Comparison of ENCODE assay signal across 1 cellular context in the genomic region with DNA sequence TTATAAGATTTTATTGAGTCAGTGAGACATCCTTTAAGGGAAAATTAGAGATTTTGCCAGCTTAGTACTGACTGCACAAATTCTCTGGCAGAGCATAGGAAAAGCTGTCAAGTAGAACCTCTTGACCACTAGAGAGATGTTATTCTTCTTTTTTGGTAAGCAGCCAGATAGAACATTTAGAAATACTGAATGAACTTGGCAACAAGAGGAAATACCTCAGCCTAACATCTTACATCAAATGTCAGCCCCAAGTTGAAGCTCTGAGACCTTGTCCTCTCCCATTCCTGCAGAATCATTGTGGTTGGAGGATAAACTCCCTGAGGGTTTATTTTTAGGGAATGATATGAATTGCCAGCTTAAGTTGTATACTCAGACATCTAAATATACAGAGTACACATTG.
TF ChIP-seq lines count a peak whose summit lies in the region.

No MANE protein-coding gene starts in this region.

TF ChIP-seq in GM23338, 12 proteins besides CTCF, POLR2A, EP300 and RAD21 (continued from another document):
- TF ChIP-seq, protein P1, sequence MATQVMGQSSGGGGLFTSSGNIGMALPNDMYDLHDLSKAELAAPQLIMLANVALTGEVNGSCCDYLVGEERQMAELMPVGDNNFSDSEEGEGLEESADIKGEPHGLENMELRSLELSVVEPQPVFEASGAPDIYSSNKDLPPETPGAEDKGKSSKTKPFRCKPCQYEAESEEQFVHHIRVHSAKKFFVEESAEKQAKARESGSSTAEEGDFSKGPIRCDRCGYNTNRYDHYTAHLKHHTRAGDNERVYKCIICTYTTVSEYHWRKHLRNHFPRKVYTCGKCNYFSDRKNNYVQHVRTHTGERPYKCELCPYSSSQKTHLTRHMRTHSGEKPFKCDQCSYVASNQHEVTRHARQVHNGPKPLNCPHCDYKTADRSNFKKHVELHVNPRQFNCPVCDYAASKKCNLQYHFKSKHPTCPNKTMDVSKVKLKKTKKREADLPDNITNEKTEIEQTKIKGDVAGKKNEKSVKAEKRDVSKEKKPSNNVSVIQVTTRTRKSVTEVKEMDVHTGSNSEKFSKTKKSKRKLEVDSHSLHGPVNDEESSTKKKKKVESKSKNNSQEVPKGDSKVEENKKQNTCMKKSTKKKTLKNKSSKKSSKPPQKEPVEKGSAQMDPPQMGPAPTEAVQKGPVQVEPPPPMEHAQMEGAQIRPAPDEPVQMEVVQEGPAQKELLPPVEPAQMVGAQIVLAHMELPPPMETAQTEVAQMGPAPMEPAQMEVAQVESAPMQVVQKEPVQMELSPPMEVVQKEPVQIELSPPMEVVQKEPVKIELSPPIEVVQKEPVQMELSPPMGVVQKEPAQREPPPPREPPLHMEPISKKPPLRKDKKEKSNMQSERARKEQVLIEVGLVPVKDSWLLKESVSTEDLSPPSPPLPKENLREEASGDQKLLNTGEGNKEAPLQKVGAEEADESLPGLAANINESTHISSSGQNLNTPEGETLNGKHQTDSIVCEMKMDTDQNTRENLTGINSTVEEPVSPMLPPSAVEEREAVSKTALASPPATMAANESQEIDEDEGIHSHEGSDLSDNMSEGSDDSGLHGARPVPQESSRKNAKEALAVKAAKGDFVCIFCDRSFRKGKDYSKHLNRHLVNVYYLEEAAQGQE (IDR thresholded peaks at IDR 0.05; ENCODE audit: unreplicated experiment), result no peak
- TF ChIP-seq NANOG (IDR thresholded peaks at IDR 0.05; ENCODE audit: borderline replicate concordance) (no peak), EZH2 (IDR thresholded peaks at IDR 0.05; ENCODE audit: low read depth, unreplicated experiment) (no peak), ZNF114 (CRISPR knock-in tag; IDR thresholded peaks at IDR 0.05) (no peak), POLR2AphosphoS5 (IDR thresholded peaks at IDR 0.05; ENCODE audit: low read depth) (no peak), EZH2phosphoT487 (IDR thresholded peaks at IDR 0.05; ENCODE audit: unreplicated experiment) (no peak), JUNB (IDR thresholded peaks at IDR 0.05; ENCODE audit: unreplicated experiment) (no peak)
- TF ChIP-seq, protein P2, sequence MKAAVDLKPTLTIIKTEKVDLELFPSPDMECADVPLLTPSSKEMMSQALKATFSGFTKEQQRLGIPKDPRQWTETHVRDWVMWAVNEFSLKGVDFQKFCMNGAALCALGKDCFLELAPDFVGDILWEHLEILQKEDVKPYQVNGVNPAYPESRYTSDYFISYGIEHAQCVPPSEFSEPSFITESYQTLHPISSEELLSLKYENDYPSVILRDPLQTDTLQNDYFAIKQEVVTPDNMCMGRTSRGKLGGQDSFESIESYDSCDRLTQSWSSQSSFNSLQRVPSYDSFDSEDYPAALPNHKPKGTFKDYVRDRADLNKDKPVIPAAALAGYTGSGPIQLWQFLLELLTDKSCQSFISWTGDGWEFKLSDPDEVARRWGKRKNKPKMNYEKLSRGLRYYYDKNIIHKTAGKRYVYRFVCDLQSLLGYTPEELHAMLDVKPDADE (IDR thresholded peaks at IDR 0.05), result no peak
